ENCODE assay signal across 18 cellular contexts in the genomic region with DNA sequence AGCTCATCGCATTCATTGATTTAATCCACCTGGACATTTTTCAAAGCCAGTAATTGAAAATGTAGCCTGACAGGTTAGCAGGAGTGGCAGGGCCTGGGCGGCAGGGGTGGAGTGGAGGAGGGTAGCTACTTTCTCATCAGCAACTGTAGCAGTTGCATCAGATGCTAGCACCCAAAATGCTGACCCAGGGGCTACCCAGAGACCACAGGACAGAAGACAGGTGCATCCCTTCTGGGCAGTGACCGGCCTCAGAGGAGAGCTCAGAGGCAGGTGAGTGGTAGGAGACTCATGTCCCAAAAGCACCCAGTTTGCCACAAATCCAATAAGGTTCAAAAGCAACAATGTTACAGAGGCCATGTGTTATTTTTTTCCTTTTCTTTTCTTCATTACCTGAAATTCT.
DNase-seq lines count a peak whose midpoint lies in the region; TF ChIP-seq lines count a peak whose summit lies in the region.
"Had no signal": no experiment of that assay in that cellular context is flagged by ENCODE, and none has a peak within 500 bp of the region (broad histone marks: within the 10 kb centered on the region; RNA-seq: fewer than 3 reads in every experiment).

No MANE protein-coding gene starts in this region.

- H2AFZ ChIP-seq in neural cell (ENCODE audit: low read depth, low read length), result no peak overlapping the region
- H2AFZ ChIP-seq: GM23338 had no signal

- no peak for TF ChIP-seq CTCF in neural cell (IDR thresholded peaks at IDR 0.05; ENCODE audit: poor library complexity, severe bottlenecking)

- no peaks in the 10 kb centered on the region for H3K79me2 ChIP-seq in neural cell (replicated peaks; ENCODE audit: insufficient read depth, low read length)

- no peak overlapping the region for H3K4me3 Mint-ChIP-seq in immature natural killer cell
- H3K4me3 Mint-ChIP-seq: CD14-positive monocyte; CD8-positive, alpha-beta T cell; GM23338 had no signal

- H4K20me1 ChIP-seq in neural cell (ENCODE audit: insufficient read depth), result no peaks in the 10 kb centered on the region

- no peaks in the 10 kb centered on the region for H3K9me3 ChIP-seq in neural cell (ENCODE audit: low read length)

- TF ChIP-seq EP300 in neural cell (conservative IDR thresholded peaks at IDR 0.05; ENCODE audit: poor library complexity, severe bottlenecking), result no peak

- H3K27me3 Mint-ChIP-seq in immature natural killer cell (ENCODE audit: low read depth in 3 of 3), result peaks cover 1 to 6% (median 2%) of the 10 kb centered on the region in 3 donors

- H3K4me3 ChIP-seq in neural cell (ENCODE audit: low read length), result no peak overlapping the region
- H3K4me3 ChIP-seq: GM23338 had no signal

- no peak overlapping the region for H3K9ac ChIP-seq in neural cell (ENCODE audit: low read length)

- H3K9me3 Mint-ChIP-seq in immature natural killer cell, result no peaks in the 10 kb centered on the region
- H3K9me3 Mint-ChIP-seq: CD8-positive, alpha-beta T cell had no signal

- no peaks in the 10 kb centered on the region for H3K36me3 ChIP-seq in neural cell (ENCODE audit: insufficient read depth, low read length)

- no peak for TF ChIP-seq RAD21 in neural cell (conservative IDR thresholded peaks at IDR 0.05)

- H3K27ac ChIP-seq in neural cell (ENCODE audit: low read length), result peak overlapping the region; percentile 11
- H3K27ac ChIP-seq: 22Rv1, HL-60 had no signal

- no peaks in the 10 kb centered on the region for H3K4me1 Mint-ChIP-seq in immature natural killer cell
- H3K4me1 Mint-ChIP-seq: CD14-positive monocyte had no signal

- peak overlapping the region; percentile 7 for H3K4me2 ChIP-seq in neural cell (ENCODE audit: low read length)
- H3K4me2 ChIP-seq: GM23338 had no signal

- DNase-seq in NCI-H2107 treated with DMSO at 0.1 percent for 48 hours (lab: John Stamatoyannopoulos, UW; ENCODE audit: unreplicated experiment) (peak; percentile 25), NCI-H2107 (lab: John Stamatoyannopoulos, UW) (no peak), NCI-H1417 treated with DMSO at 0.1 percent for 48 hours (lab: John Stamatoyannopoulos, UW) (peak; percentile 36), RPMI8226 (peak; percentile 91), SHP77 (lab: John Stamatoyannopoulos, UW) (no peak), immature natural killer cell (no peak), epidermal melanocyte (ENCODE audit: insufficient read length, low spot score) (no peak)
- DNase-seq: CD8-positive, alpha-beta T cell; COR-L47; DMS153; DMS79 treated with DMSO at 0.1 percent for 48 hours; EL; H7 had no signal

- no peaks in the 10 kb centered on the region for H3K9me2 ChIP-seq in neural cell (ENCODE audit: insufficient read depth, low read length)

- no peaks in the 10 kb centered on the region for H3K27me3 ChIP-seq in neural cell (ENCODE audit: insufficient read depth, low read depth, low read length)

- peaks cover 0 to 5% (median 0%) of the 10 kb centered on the region in 3 donors for H3K36me3 Mint-ChIP-seq in immature natural killer cell
- H3K36me3 Mint-ChIP-seq: CD14-positive monocyte; CD8-positive, alpha-beta T cell had no signal

- H3F3A ChIP-seq in neural cell (ENCODE audit: insufficient read depth, low read length, poor library complexity, severe bottlenecking), result no peaks in the 10 kb centered on the region

- no peak overlapping the region for H3K27ac Mint-ChIP-seq in immature natural killer cell
- H3K27ac Mint-ChIP-seq: CD8-positive, alpha-beta T cell; GM23338 had no signal

TF ChIP-seq in neural cell, 6 proteins besides CTCF, POLR2A, EP300 and RAD21:
- TF ChIP-seq TAF1 (IDR thresholded peaks at IDR 0.05; ENCODE audit: low read depth), result no peak
- TF ChIP-seq MXI1 (conservative IDR thresholded peaks at IDR 0.05; ENCODE audit: poor library complexity, severe bottlenecking), result no peak
- TF ChIP-seq, protein P1, sequence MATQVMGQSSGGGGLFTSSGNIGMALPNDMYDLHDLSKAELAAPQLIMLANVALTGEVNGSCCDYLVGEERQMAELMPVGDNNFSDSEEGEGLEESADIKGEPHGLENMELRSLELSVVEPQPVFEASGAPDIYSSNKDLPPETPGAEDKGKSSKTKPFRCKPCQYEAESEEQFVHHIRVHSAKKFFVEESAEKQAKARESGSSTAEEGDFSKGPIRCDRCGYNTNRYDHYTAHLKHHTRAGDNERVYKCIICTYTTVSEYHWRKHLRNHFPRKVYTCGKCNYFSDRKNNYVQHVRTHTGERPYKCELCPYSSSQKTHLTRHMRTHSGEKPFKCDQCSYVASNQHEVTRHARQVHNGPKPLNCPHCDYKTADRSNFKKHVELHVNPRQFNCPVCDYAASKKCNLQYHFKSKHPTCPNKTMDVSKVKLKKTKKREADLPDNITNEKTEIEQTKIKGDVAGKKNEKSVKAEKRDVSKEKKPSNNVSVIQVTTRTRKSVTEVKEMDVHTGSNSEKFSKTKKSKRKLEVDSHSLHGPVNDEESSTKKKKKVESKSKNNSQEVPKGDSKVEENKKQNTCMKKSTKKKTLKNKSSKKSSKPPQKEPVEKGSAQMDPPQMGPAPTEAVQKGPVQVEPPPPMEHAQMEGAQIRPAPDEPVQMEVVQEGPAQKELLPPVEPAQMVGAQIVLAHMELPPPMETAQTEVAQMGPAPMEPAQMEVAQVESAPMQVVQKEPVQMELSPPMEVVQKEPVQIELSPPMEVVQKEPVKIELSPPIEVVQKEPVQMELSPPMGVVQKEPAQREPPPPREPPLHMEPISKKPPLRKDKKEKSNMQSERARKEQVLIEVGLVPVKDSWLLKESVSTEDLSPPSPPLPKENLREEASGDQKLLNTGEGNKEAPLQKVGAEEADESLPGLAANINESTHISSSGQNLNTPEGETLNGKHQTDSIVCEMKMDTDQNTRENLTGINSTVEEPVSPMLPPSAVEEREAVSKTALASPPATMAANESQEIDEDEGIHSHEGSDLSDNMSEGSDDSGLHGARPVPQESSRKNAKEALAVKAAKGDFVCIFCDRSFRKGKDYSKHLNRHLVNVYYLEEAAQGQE (IDR thresholded peaks at IDR 0.05; ENCODE audit: borderline replicate concordance), result no peak
TF ChIP-seq in neural cell: peak in this region for 0.

Comparison
In these comparisons a context has a peak if more than half of its experiments do, and no peak if none do; other contexts are left out.
1. DNase-seq: peak in NCI-H2107 treated with DMSO at 0.1 percent for 48 hours (single experiment), NCI-H1417 treated with DMSO at 0.1 percent for 48 hours (single experiment) and RPMI8226 (single experiment); none in NCI-H2107 (single experiment), SHP77 (0 of 2), immature natural killer cell (0 of 3) and epidermal melanocyte (single experiment).